Comparison of ENCODE assay signal across 9 cellular contexts in the genomic region with DNA sequence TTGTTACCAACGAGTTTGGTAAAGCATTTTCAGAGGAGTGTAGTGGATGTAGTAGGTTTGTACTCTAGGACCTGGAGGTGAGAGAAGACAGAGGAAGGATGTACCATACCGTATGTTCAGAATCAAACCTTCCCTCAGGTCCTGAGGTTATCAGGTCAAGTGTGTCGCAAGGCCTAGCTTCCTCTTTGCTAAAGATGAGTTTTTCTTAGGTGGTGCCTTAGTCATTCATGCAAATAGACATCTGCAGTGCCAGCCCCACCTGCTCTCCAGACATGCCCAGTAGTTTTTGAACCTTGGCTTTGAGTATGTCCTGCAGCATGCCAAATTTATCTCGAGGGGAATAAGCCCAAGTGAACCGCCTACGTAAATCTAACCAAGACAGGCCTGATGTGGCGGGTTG.
A peak's percentile ranks its signal among the peaks of the same experiment; 100 is the strongest.
DNase-seq lines count a peak whose midpoint lies in the region; ATAC-seq and TF ChIP-seq lines count a peak whose summit lies in the region.
"Had no signal": no experiment of that assay in that cellular context is flagged by ENCODE, and none has a peak within 500 bp of the region (broad histone marks: within the 10 kb centered on the region; RNA-seq: fewer than 3 reads in every experiment).

No MANE protein-coding gene starts in this region.

- ATAC-seq in HG02852 (IDR thresholded peaks at IDR 0.05; ENCODE audit: unreplicated experiment): peak; percentile 97
- peak; percentile 99 for ATAC-seq in stimulated activated memory B cell treated with anti-CD40 and anti-IgM and Interleukin-4, amounts not matched to agents 10 μg/mL and 1 μg/mL and 100 μg/mL, for 72 hours
- ATAC-seq in upper lobe of right lung: no peak

- no peaks in the 10 kb centered on the region for H3K9me3 ChIP-seq in upper lobe of right lung
- no peaks in the 10 kb centered on the region for H3K9me3 ChIP-seq in testis

- intact Hi-C loops in upper lobe of right lung (cut with DNase I) (no loop called here), testis (cut with DNase I; ENCODE audit: low total_unique reads) (no loop called here)

- H3K27ac Mint-ChIP-seq in stimulated activated memory B cell treated with anti-CD40 and anti-IgM and Interleukin-4, amounts not matched to agents 10 μg/mL and 1 μg/mL and 100 μg/mL, for 72 hours: peak overlapping the region; percentile 74

- peaks cover 12% of the 10 kb centered on the region for H3K36me3 Mint-ChIP-seq in stimulated activated memory B cell treated with anti-CD40 and anti-IgM and Interleukin-4, amounts not matched to agents 10 μg/mL and 1 μg/mL and 100 μg/mL, for 72 hours

- H3K27me3 ChIP-seq in H7 (ENCODE audit: control insufficient read depth, insufficient read depth, low read length) (no peaks in the 10 kb centered on the region), upper lobe of right lung (no peaks in the 10 kb centered on the region), testis (no peaks in the 10 kb centered on the region)

- H3K4me3 Mint-ChIP-seq in stimulated activated memory B cell treated with anti-CD40 and anti-IgM and Interleukin-4, amounts not matched to agents 10 μg/mL and 1 μg/mL and 100 μg/mL, for 72 hours: peak overlapping the region; percentile 22

- no peaks in the 10 kb centered on the region for H3K4me1 ChIP-seq in upper lobe of right lung
- H3K4me1 ChIP-seq in testis: no peaks in the 10 kb centered on the region

- no peak for TF ChIP-seq CTCF in NB4 (IDR thresholded peaks at IDR 0.05; ENCODE audit: low read depth, low read length)
- no peak for TF ChIP-seq CTCF in upper lobe of right lung (IDR thresholded peaks at IDR 0.05)
- TF ChIP-seq CTCF in testis (IDR thresholded peaks at IDR 0.05): no peak

- DNase-seq in SIG-M5 treated with dmso at 0.1 percent for 504 hours (lab: John Stamatoyannopoulos, UW; ENCODE audit: unreplicated experiment) (peak; percentile 48), SIG-M5 (lab: John Stamatoyannopoulos, UW) (no peak), NB4 (ENCODE audit: low read depth) (peak; percentile 63), H7 (no peak), upper lobe of right lung (no peak), testis (no peak)
- DNase-seq: nucleus accumbens had no signal

- H3K27ac ChIP-seq in upper lobe of right lung (no peak overlapping the region), testis (no peak overlapping the region)

- no peaks in the 10 kb centered on the region for H3K27me3 Mint-ChIP-seq in stimulated activated memory B cell treated with anti-CD40 and anti-IgM and Interleukin-4, amounts not matched to agents 10 μg/mL and 1 μg/mL and 100 μg/mL, for 72 hours

- H3K36me3 ChIP-seq in H7 (replicated peaks; ENCODE audit: control insufficient read depth, insufficient read depth, low read length): no peaks in the 10 kb centered on the region
- no peaks in the 10 kb centered on the region for H3K36me3 ChIP-seq in upper lobe of right lung
- H3K36me3 ChIP-seq in testis (ENCODE audit: low read depth, missing control alignments): no peaks in the 10 kb centered on the region

- H3K4me1 Mint-ChIP-seq in stimulated activated memory B cell treated with anti-CD40 and anti-IgM and Interleukin-4, amounts not matched to agents 10 μg/mL and 1 μg/mL and 100 μg/mL, for 72 hours: peaks cover 26% of the 10 kb centered on the region

- TF ChIP-seq POLR2A in NB4 (IDR thresholded peaks at IDR 0.05; ENCODE audit: extremely low read depth, insufficient read length): no peak
- no peak for TF ChIP-seq POLR2A in testis (IDR thresholded peaks at IDR 0.05)

- WGBS in testis, 2 donors: 92 to 93% methylated on average over 7 of the region's 7 CpGs

- H3K9me3 Mint-ChIP-seq in stimulated activated memory B cell treated with anti-CD40 and anti-IgM and Interleukin-4, amounts not matched to agents 10 μg/mL and 1 μg/mL and 100 μg/mL, for 72 hours: no peaks in the 10 kb centered on the region

- H3K4me3 ChIP-seq in NB4 (ENCODE audit: low read depth, low read length) (no peak overlapping the region), H7 (ENCODE audit: insufficient read depth, low read depth, low read length) (no peak overlapping the region), upper lobe of right lung (no peak overlapping the region), testis (no peak overlapping the region)

Comparison
In these comparisons a context has a peak if more than half of its experiments do, and no peak if none do; other contexts are left out.
1. DNase-seq: peak in SIG-M5 treated with dmso at 0.1 percent for 504 hours (single experiment) and NB4 (single experiment); none in SIG-M5 (single experiment), H7 (single experiment), upper lobe of right lung (single experiment) and testis (single experiment).